In genomic region chr11:120182790-120183491, GRCh38 we compare ENCODE assay signal across 8 cellular contexts. TPM values are rescaled to one million over a fixed set of nuclear protein-coding genes. Genes with fewer than 3 reads are reported as not detected.
DNase-seq lines count a peak whose midpoint lies in the region; ATAC-seq, FAIRE-seq and TF ChIP-seq lines count a peak whose summit lies in the region.

No MANE protein-coding gene starts in this region.

- peaks cover 12% of the 10 kb centered on the region for H3K4me1 Mint-ChIP-seq in activated T-helper 2 cell treated with anti-CD3 and anti-CD28 coated beads, Interferon-gamma antibody, Interleukin-2, Interleukin-4, amounts not matched to agents 10 μg/mL and 5 μg/mL and 100 μg/mL, durations not matched to agents 14 hours and 24 hours and 36 hours (ENCODE audit: low read depth)

- H3K27me3 ChIP-seq in GM12878 (replicated peaks in 1 of 2; ENCODE audit: control insufficient read depth in 2 of 2, insufficient read depth in 2 of 2, low read length in 1 of 2) (no peaks in the 10 kb centered on the region; a peak in 2 of 4 replicates), right lobe of liver (no peaks in the 10 kb centered on the region)

- SMC1A ChIA-PET in GM12878 (lab: Charles Lee; ENCODE audit: uncharacterized antibody, unreplicated experiment): no interaction called here

- CTCF ChIA-PET in GM12878 (lab: Yijun Ruan, JAX): no interaction called here

- no peaks in the 10 kb centered on the region for H3K36me3 ChIP-seq in GM12878 (ENCODE audit: control insufficient read depth in 2 of 2, insufficient read depth in 2 of 2, low read length in 1 of 2)
- H3K36me3 ChIP-seq in right lobe of liver: no peaks in the 10 kb centered on the region

- 0% methylated on average over 5 of the region's 5 CpGs for WGBS in GM12878 (ENCODE audit: insufficient coverage, insufficient replicate concordance, low lambda C conversion rate, missing lambda C conversion rate)
- 8% methylated on average over 3 of the region's 5 CpGs for WGBS in right lobe of liver (ENCODE audit: insufficient coverage, low coverage, low lambda C conversion rate, missing lambda C conversion rate)

- POLR2A ChIA-PET in GM12878 (lab: Charles Lee): no interaction called here

- TF ChIP-seq EP300 in GM12878 (IDR thresholded peaks at IDR 0.05; ENCODE audit: borderline replicate concordance in 1 of 2, control insufficient read depth in 1 of 2, low read depth in 2 of 2, low read length in 2 of 2): no peak

- ATAC-seq in GM12878 (no peak), right lobe of liver (peak; percentile 47 to 67 (median 58)), GM19455 (IDR thresholded peaks at IDR 0.05; ENCODE audit: unreplicated experiment) (no peak), HG02571 (IDR thresholded peaks at IDR 0.05; ENCODE audit: unreplicated experiment) (no peak)

- H3K4me3 ChIP-seq in AG09309 (ENCODE audit: control insufficient read depth, low read depth, low read length) (no peak overlapping the region), GM12878 (no peak overlapping the region), right lobe of liver (peak overlapping the region; percentile 36 to 59 (median 56))

- H2AFZ ChIP-seq in GM12878 (ENCODE audit: control insufficient read depth, low read depth, low read length): no peak overlapping the region

- H3K4me1 ChIP-seq in GM12878 (ENCODE audit: control insufficient read depth, insufficient read depth, low read length): peaks cover 8% of the 10 kb centered on the region
- peaks cover 0 to 55% (median 23%) of the 10 kb centered on the region in 4 donors for H3K4me1 ChIP-seq in right lobe of liver

- BruUV-seq in GM12878 (replicated peaks; lab: Mats Ljungman, UMichigan): no TSS peak

- FAIRE-seq in HTR-8/SVneo (lab: Jason Lieb, UNC): no peak
- no peak for FAIRE-seq in GM12878 (lab: Jason Lieb, UNC)

- no peaks in the 10 kb centered on the region for H3K9me3 Mint-ChIP-seq in activated T-helper 2 cell treated with anti-CD3 and anti-CD28 coated beads, Interferon-gamma antibody, Interleukin-2, Interleukin-4, amounts not matched to agents 10 μg/mL and 5 μg/mL and 100 μg/mL, durations not matched to agents 14 hours and 24 hours and 36 hours

- no peak for TF ChIP-seq POLR2A in GM12878 (IDR thresholded peaks at IDR 0.05; ENCODE audit: low read depth, low read length)
- no peak for TF ChIP-seq POLR2A in right lobe of liver (IDR thresholded peaks at IDR 0.05)

- no peak overlapping the region for H3K27ac Mint-ChIP-seq in activated T-helper 2 cell treated with anti-CD3 and anti-CD28 coated beads, Interferon-gamma antibody, Interleukin-2, Interleukin-4, amounts not matched to agents 10 μg/mL and 5 μg/mL and 100 μg/mL, durations not matched to agents 14 hours and 24 hours and 36 hours

- peaks cover 10% of the 10 kb centered on the region for H3K27me3 Mint-ChIP-seq in activated T-helper 2 cell treated with anti-CD3 and anti-CD28 coated beads, Interferon-gamma antibody, Interleukin-2, Interleukin-4, amounts not matched to agents 10 μg/mL and 5 μg/mL and 100 μg/mL, durations not matched to agents 14 hours and 24 hours and 36 hours (ENCODE audit: low read depth)

- no peak overlapping the region for H3K4me3 Mint-ChIP-seq in activated T-helper 2 cell treated with anti-CD3 and anti-CD28 coated beads, Interferon-gamma antibody, Interleukin-2, Interleukin-4, amounts not matched to agents 10 μg/mL and 5 μg/mL and 100 μg/mL, durations not matched to agents 14 hours and 24 hours and 36 hours (ENCODE audit: low read depth)

- H3K4me2 ChIP-seq in GM12878 (ENCODE audit: control insufficient read depth, insufficient read depth): no peak overlapping the region

- no peak for TF ChIP-seq RAD21 in GM12878 (IDR thresholded peaks at IDR 0.05; ENCODE audit: insufficient read depth, low read depth, low read length)

- TF ChIP-seq CTCF in AG09309 (IDR thresholded peaks at IDR 0.05; ENCODE audit: control insufficient read depth, insufficient read depth, low read depth, low read length, missing control alignments) (peak; percentile 36), GM12878 (IDR thresholded peaks at IDR 0.05 in 2 of 3, conservative IDR thresholded peaks at IDR 0.05 in 1 of 3; ENCODE audit: control insufficient read depth in 2 of 3, extremely low read depth in 1 of 3, insufficient read depth in 1 of 3, low read depth in 3 of 3, low read length in 3 of 3) (peak; percentile 5 to 33 (median 28); a peak in 3 of 6 replicates), right lobe of liver (IDR thresholded peaks at IDR 0.05) (peak; percentile 43 to 67 (median 55))

- intact Hi-C loops in GM12878 (cut with micrococcal nuclease; ENCODE audit: unreplicated experiment) (no loop called here), right lobe of liver (cut with DNase I) (no loop called here)
- intact Hi-C loops in activated T-helper 2 cell treated with anti-CD3 and anti-CD28 coated beads, Interferon-gamma antibody, Interleukin-2, Interleukin-4, amounts not matched to agents 10 μg/mL and 5 μg/mL and 100 μg/mL, durations not matched to agents 14 hours and 24 hours and 36 hours (cut with micrococcal nuclease): no loop called here

- no peaks in the 10 kb centered on the region for H3K36me3 Mint-ChIP-seq in activated T-helper 2 cell treated with anti-CD3 and anti-CD28 coated beads, Interferon-gamma antibody, Interleukin-2, Interleukin-4, amounts not matched to agents 10 μg/mL and 5 μg/mL and 100 μg/mL, durations not matched to agents 14 hours and 24 hours and 36 hours (ENCODE audit: low read depth)

- DNase-seq in AG09309 (ENCODE audit: low read depth) (no peak), HTR-8/SVneo (ENCODE audit: insufficient read length, low spot score) (peak; percentile 44), GM12878 (ENCODE audit: low read depth, low spot score) (no peak), right lobe of liver (peak; percentile 62 to 88 (median 78))
- DNase-seq in activated CD4-positive, alpha-beta T cell treated with anti-CD3 and anti-CD28 coated beads, Interleukin-2, amount 50 U/mL, for 4 hours: no peak
- no peak for DNase-seq in activated T-helper 2 cell treated with anti-CD3 and anti-CD28 coated beads, Interferon-gamma antibody, Interleukin-2, Interleukin-4, amounts not matched to agents 10 μg/mL and 5 μg/mL and 100 μg/mL, durations not matched to agents 14 hours and 24 hours and 36 hours (ENCODE audit: low spot score)

- in situ Hi-C loops in GM12878 (cut with MboI): no loop called here

- H3K9me3 ChIP-seq in GM12878 (replicated peaks; ENCODE audit: control insufficient read depth, insufficient read depth, low read length) (no peaks in the 10 kb centered on the region), right lobe of liver (no peaks in the 10 kb centered on the region)

- H4K20me1 ChIP-seq in GM12878 (ENCODE audit: control insufficient read depth, insufficient read depth): no peaks in the 10 kb centered on the region

- H3K27ac ChIP-seq in GM12878 (ENCODE audit: control insufficient read depth, insufficient read depth) (no peak overlapping the region), right lobe of liver (peak overlapping the region in 2 of 3 donors; percentile 21 to 85)

- no peak overlapping the region for H3K9ac ChIP-seq in GM12878 (ENCODE audit: control insufficient read depth, insufficient read depth, low read length)

- RAD21 ChIA-PET in GM12878 (lab: Charles Lee; ENCODE audit: unreplicated experiment): no interaction called here

- no peaks in the 10 kb centered on the region for H3K79me2 ChIP-seq in GM12878 (ENCODE audit: control insufficient read depth, insufficient read depth, low read length)

RNA-seq across cellular contexts. Expression of gene OAF, which starts 27.9 kb away (rescaled TPM):
- 9.4 and 15.9 TPM in 2 replicates for total RNA-seq in GM12878 (2013; cell fraction: nucleolus; rRNA removed)
- total RNA-seq in GM12878 (2014; rRNA removed) (1.5 and 1.8 TPM in 2 replicates), GM12878 (2014; rRNA removed; fragmentation: Illumina TruSeq; extraction: Trizol) (0.55 and 1.0 TPM in 2 replicates), GM12878 (2021) (1.5 and 2.0 TPM in 2 replicates), right lobe of liver (100 to 1,000 TPM; 199 to 271 (median 220) TPM)
- polyA plus RNA-seq in GM12878 (2011; ENCODE audit: low read depth): 0.85 TPM
- polyA plus RNA-seq in GM12878 (2011; rRNA removed) (2.5 and 4.7 TPM in 2 replicates), GM12878 (2014; fragmentation: Illumina TruSeq; extraction: Trizol) (0.51 and 0.55 TPM in 2 replicates), GM12878 (2014; fragmentation: Nextera tagmentation; extraction: Ambion mirVana) (under 1 TPM; 0.10 to 0.22 TPM), GM12878 (2014; rRNA removed) (1.5 and 1.6 TPM in 2 replicates), GM12878 (2016; fragmentation: Nextera tagmentation; extraction: Ambion mirVana) (1 to 10 TPM in 1 of 2 experiments, under 1 TPM in 1; 0.24 to 1.1 TPM)
- 5.8 and 7.1 TPM in 2 replicates for polyA plus RNA-seq in GM12878 (2011; cell fraction: cytosol; rRNA removed)
- 6.2 and 8.7 TPM in 2 replicates for polyA plus RNA-seq in GM12878 (2011; cell fraction: nucleus; rRNA removed)
- polyA plus RNA-seq in GM12878 (2012): 1.9 and 2.1 TPM in 2 replicates
- polyA minus RNA-seq in GM12878 (2011; rRNA and poly(A)+ RNA removed): 1.1 and 3.6 TPM in 2 replicates
- 0.80 and 1.2 TPM in 2 replicates for polyA minus RNA-seq in GM12878 (2011; cell fraction: cytosol; rRNA and poly(A)+ RNA removed)
- 1.9 and 4.7 TPM in 2 replicates for polyA minus RNA-seq in GM12878 (2011; cell fraction: nucleus; rRNA and poly(A)+ RNA removed)
- 2.8 and 2.9 TPM in 2 replicates for total RNA-seq in activated T-helper 2 cell treated with anti-CD3 and anti-CD28 coated beads, Interferon-gamma antibody, Interleukin-2, Interleukin-4, amounts not matched to agents 10 μg/mL and 5 μg/mL and 100 μg/mL, durations not matched to agents 14 hours and 24 hours and 36 hours

RNA-seq across cellular contexts. Expression of gene TRIM29, which starts 45.0 kb away (rescaled TPM):
- total RNA-seq in GM12878 (2013; cell fraction: nucleolus; rRNA removed): 0.44 TPM in 1 of 2 replicates, not detected in the other
- total RNA-seq in GM12878 (2014; rRNA removed) (not detected in 2 replicates), GM12878 (2014; rRNA removed; fragmentation: Illumina TruSeq; extraction: Trizol) (not detected in 2 replicates), GM12878 (2021) (not detected in 2 replicates), right lobe of liver (1 to 10 TPM in 4 of 6 experiments, not detected in 2; 1.1 to 2.1 (median 1.3) TPM)
- polyA plus RNA-seq in GM12878 (2011; ENCODE audit: low read depth): 0.26 TPM
- polyA plus RNA-seq in GM12878 (2011; rRNA removed) (0.37 TPM in 1 of 2 replicates, not detected in the other), GM12878 (2014; fragmentation: Illumina TruSeq; extraction: Trizol) (0.10 and 0.76 TPM in 2 replicates), GM12878 (2014; fragmentation: Nextera tagmentation; extraction: Ambion mirVana) (not detected), GM12878 (2014; rRNA removed) (0.04 and 0.08 TPM in 2 replicates), GM12878 (2016; fragmentation: Nextera tagmentation; extraction: Ambion mirVana) (under 1 TPM; 0.26 to 0.67 TPM)
- 0.25 and 0.28 TPM in 2 replicates for polyA plus RNA-seq in GM12878 (2011; cell fraction: cytosol; rRNA removed)
- 0.10 and 0.21 TPM in 2 replicates for polyA plus RNA-seq in GM12878 (2011; cell fraction: nucleus; rRNA removed)
- polyA plus RNA-seq in GM12878 (2012): 0.18 and 0.66 TPM in 2 replicates
- 0.21 and 0.95 TPM in 2 replicates for polyA minus RNA-seq in GM12878 (2011; rRNA and poly(A)+ RNA removed)
- 1.1 and 2.8 TPM in 2 replicates for polyA minus RNA-seq in GM12878 (2011; cell fraction: cytosol; rRNA and poly(A)+ RNA removed)
- polyA minus RNA-seq in GM12878 (2011; cell fraction: nucleus; rRNA and poly(A)+ RNA removed): 0.29 TPM in 1 of 2 replicates, not detected in the other
- not detected in 2 replicates for total RNA-seq in activated T-helper 2 cell treated with anti-CD3 and anti-CD28 coated beads, Interferon-gamma antibody, Interleukin-2, Interleukin-4, amounts not matched to agents 10 μg/mL and 5 μg/mL and 100 μg/mL, durations not matched to agents 14 hours and 24 hours and 36 hours

RNA-seq across cellular contexts. Expression of gene POU2F3, which starts 57.0 kb away (rescaled TPM):
- total RNA-seq in GM12878 (2013; cell fraction: nucleolus; rRNA removed): 10.1 and 12.8 TPM in 2 replicates
- 0.11 and 0.16 TPM in 2 replicates for total RNA-seq in GM12878 (2014; rRNA removed)
- total RNA-seq in GM12878 (2014; rRNA removed; fragmentation: Illumina TruSeq; extraction: Trizol): 0.18 and 0.22 TPM in 2 replicates
- total RNA-seq in GM12878 (2021): 0.21 and 0.36 TPM in 2 replicates
- polyA plus RNA-seq in GM12878 (2011; ENCODE audit: low read depth): not detected
- polyA plus RNA-seq in GM12878 (2011; rRNA removed): 3.5 and 4.4 TPM in 2 replicates
- 2.5 and 2.6 TPM in 2 replicates for polyA plus RNA-seq in GM12878 (2011; cell fraction: cytosol; rRNA removed)
- polyA plus RNA-seq in GM12878 (2011; cell fraction: nucleus; rRNA removed): 4.4 and 5.4 TPM in 2 replicates
- 0.22 and 0.36 TPM in 2 replicates for polyA plus RNA-seq in GM12878 (2012)
- 0.17 and 0.53 TPM in 2 replicates for polyA plus RNA-seq in GM12878 (2014; fragmentation: Illumina TruSeq; extraction: Trizol)
- under 1 TPM; 0.15 to 0.37 TPM for polyA plus RNA-seq in GM12878 (2014; fragmentation: Nextera tagmentation; extraction: Ambion mirVana)
- 0.05 and 0.09 TPM in 2 replicates for polyA plus RNA-seq in GM12878 (2014; rRNA removed)
- polyA plus RNA-seq in GM12878 (2016; fragmentation: Nextera tagmentation; extraction: Ambion mirVana): under 1 TPM; 0.31 to 0.39 TPM
- polyA minus RNA-seq in GM12878 (2011; rRNA and poly(A)+ RNA removed): 3.5 and 3.6 TPM in 2 replicates
- polyA minus RNA-seq in GM12878 (2011; cell fraction: cytosol; rRNA and poly(A)+ RNA removed): 0.80 and 2.2 TPM in 2 replicates
- 2.4 and 4.2 TPM in 2 replicates for polyA minus RNA-seq in GM12878 (2011; cell fraction: nucleus; rRNA and poly(A)+ RNA removed)
- not detected for total RNA-seq in right lobe of liver
- not detected in 2 replicates for total RNA-seq in activated T-helper 2 cell treated with anti-CD3 and anti-CD28 coated beads, Interferon-gamma antibody, Interleukin-2, Interleukin-4, amounts not matched to agents 10 μg/mL and 5 μg/mL and 100 μg/mL, durations not matched to agents 14 hours and 24 hours and 36 hours

Comparison
In these comparisons a context has a peak if more than half of its experiments do, and no peak if none do; other contexts are left out.
1. DNase-seq: peak in HTR-8/SVneo (single experiment) and right lobe of liver (3 of 3); none in AG09309 (single experiment), GM12878 (single experiment), activated CD4-positive, alpha-beta T cell treated with anti-CD3 and anti-CD28 coated beads, Interleukin-2, amount 50 U/mL, for 4 hours (0 of 2) and activated T-helper 2 cell treated with anti-CD3 and anti-CD28 coated beads, Interferon-gamma antibody, Interleukin-2, Interleukin-4, amounts not matched to agents 10 μg/mL and 5 μg/mL and 100 μg/mL, durations not matched to agents 14 hours and 24 hours and 36 hours (single experiment).
2. H3K4me3 ChIP-seq: peak in right lobe of liver (3 of 3); none in AG09309 (single experiment) and GM12878 (single experiment).
3. ATAC-seq: peak in right lobe of liver (4 of 4); none in GM12878 (single experiment), GM19455 (single experiment) and HG02571 (single experiment).
4. RNA of gene OAF, which starts 27.9 kb away (total RNA-seq): 199 to 271 TPM in right lobe of liver; 2.8 to 2.9 TPM in activated T-helper 2 cell treated with anti-CD3 and anti-CD28 coated beads, Interferon-gamma antibody, Interleukin-2, Interleukin-4, amounts not matched to agents 10 μg/mL and 5 μg/mL and 100 μg/mL, durations not matched to agents 14 hours and 24 hours and 36 hours and 0.55 to 15.9 TPM in GM12878; every median in the first group is over 10 times any median in the second.
5. Peak in every context shown above with its lines, with median percentiles within 50 percentile points of each other: CTCF ChIP-seq.